ENCODE assay signal across 11 cellular contexts in genomic region chr2:101265893-101266499, GRCh38. TPM values are rescaled to one million over a fixed set of nuclear protein-coding genes. Genes with fewer than 3 reads are reported as not detected.
A peak's percentile ranks its signal among the peaks of the same experiment; 100 is the strongest.
DNase-seq lines count a peak whose midpoint lies in the region; ATAC-seq and TF ChIP-seq lines count a peak whose summit lies in the region.
"Had no signal": no experiment of that assay in that cellular context is flagged by ENCODE, and none has a peak within 500 bp of the region (broad histone marks: within the 10 kb centered on the region; RNA-seq: fewer than 3 reads in every experiment).

No MANE protein-coding gene starts in this region.

- H3K9me3 Mint-ChIP-seq in mesothelial cell of epicardium = no peaks in the 10 kb centered on the region

- no peaks in the 10 kb centered on the region for H3K4me1 Mint-ChIP-seq in mesothelial cell of epicardium

- H3K4me1 ChIP-seq in HUES48 (ENCODE audit: control insufficient read depth, insufficient read depth, low read length) = no peaks in the 10 kb centered on the region
- peaks cover 0 to 15% (median 0%) of the 10 kb centered on the region in 6 donors for H3K4me1 ChIP-seq in spleen
- H3K4me1 ChIP-seq: vagina had no signal

- H3K9me3 ChIP-seq in HUES48 (ENCODE audit: control insufficient read depth, insufficient read depth, low read length) = no peaks in the 10 kb centered on the region
- H3K9me3 ChIP-seq in spleen = no peaks in the 10 kb centered on the region
- H3K9me3 ChIP-seq: vagina had no signal

- H3K4me3 ChIP-seq in HUES48 (ENCODE audit: low read depth, low read length) (no peak overlapping the region), epithelial cell of esophagus (ENCODE audit: low read length) (no peak overlapping the region), spleen (no peak overlapping the region)
- H3K4me3 ChIP-seq: vagina had no signal

- no peak for TF ChIP-seq CTCF in 22Rv1 (IDR thresholded peaks at IDR 0.05)
- no peak for TF ChIP-seq CTCF in epithelial cell of esophagus (IDR thresholded peaks at IDR 0.05; ENCODE audit: insufficient read depth, low read depth, low read length, missing control alignments)
- no peak for TF ChIP-seq CTCF in mesothelial cell of epicardium (IDR thresholded peaks at IDR 0.05; ENCODE audit: unreplicated experiment)
- TF ChIP-seq CTCF in spleen (IDR thresholded peaks at IDR 0.05 in 8 of 11, conservative IDR thresholded peaks at IDR 0.05 in 3 of 11) = no peak

- no peak for ATAC-seq in HG03108 (IDR thresholded peaks at IDR 0.05; ENCODE audit: unreplicated experiment)

- 80 to 84% (median 81%) methylated on average over 11 of the region's 11 CpGs for WGBS in spleen, 5 donors

- H3K27me3 Mint-ChIP-seq in mesothelial cell of epicardium (ENCODE audit: low read depth) = no peaks in the 10 kb centered on the region

- no peak for TF ChIP-seq POLR2A in spleen (IDR thresholded peaks at IDR 0.05)

- peak overlapping the region; percentile 43; the same call in 1 of the 2 replicates for H3K27ac ChIP-seq in 22Rv1
- peak overlapping the region; percentile 4 for H3K27ac ChIP-seq in HUES48 (ENCODE audit: low read depth, low read length)
- peak overlapping the region in 2 of 8 donors; percentile 9 to 29 for H3K27ac ChIP-seq in spleen
- H3K27ac ChIP-seq: vagina had no signal

- H3K36me3 ChIP-seq in HUES48 (ENCODE audit: control insufficient read depth, insufficient read depth, low read length) (peaks cover 96% of the 10 kb centered on the region), spleen (peaks cover 0 to 100% (median 82%) of the 10 kb centered on the region in 6 donors)

- DNase-seq in epithelial cell of esophagus (ENCODE audit: low read depth) (peak; percentile 74), mesothelial cell of epicardium (ENCODE audit: low spot score in 2 of 2, unreplicated experiment in 2 of 2) (no peak), T-helper 2 cell (no peak), spleen (no peak), GM03348 (ENCODE audit: low spot score) (no peak)
- DNase-seq: NCI-H1105 treated with DMSO at 0.1 percent for 48 hours, NCI-H526 had no signal

- intact Hi-C loops in spleen (cut with DNase I; ENCODE audit: low total_unique reads) = no loop called here

- no peak overlapping the region for H3K9ac ChIP-seq in HUES48 (ENCODE audit: low read depth, low read length)

- H3K27me3 ChIP-seq in HUES48 (ENCODE audit: control insufficient read depth, insufficient read depth, low read length) = no peaks in the 10 kb centered on the region
- H3K27me3 ChIP-seq in spleen (replicated peaks in 1 of 7) = no peaks in the 10 kb centered on the region
- H3K27me3 ChIP-seq: vagina had no signal

- peaks cover 28% of the 10 kb centered on the region for H3K36me3 Mint-ChIP-seq in mesothelial cell of epicardium

- peak overlapping the region; percentile 61 for H3K27ac Mint-ChIP-seq in mesothelial cell of epicardium

- no peak overlapping the region for H3K4me3 Mint-ChIP-seq in mesothelial cell of epicardium

RNA-seq across cellular contexts. Expression of gene CNOT11, which starts 13.3 kb away (rescaled TPM):
- 38.3 to 38.8 TPM (median 38.7 TPM) in 3 replicates for total RNA-seq in mesothelial cell of epicardium
- 10 to 100 TPM; 29.8 to 36.4 (median 34.1) TPM for total RNA-seq in spleen
- 10 to 100 TPM; 17.9 to 22.7 (median 20.1) TPM for polyA plus RNA-seq in spleen

RNA-seq across cellular contexts. Expression of gene RNF149, which starts 42.5 kb away (rescaled TPM):
- 52.5 to 59.5 TPM (median 57.6 TPM) in 3 replicates for total RNA-seq in mesothelial cell of epicardium
- 100 to 1,000 TPM; 141 to 398 (median 234) TPM for total RNA-seq in spleen
- 10 to 100 TPM; 31.8 to 64.1 (median 54.2) TPM for polyA plus RNA-seq in spleen
